Comparison of ENCODE assay signal across 19 cellular contexts in genomic region chr4:95676190-95676589, GRCh38.
"Had no signal": no experiment of that assay in that cellular context is flagged by ENCODE, and none has a peak within 500 bp of the region (broad histone marks: within the 10 kb centered on the region; RNA-seq: fewer than 3 reads in every experiment).

No MANE protein-coding gene starts in this region.

- H3K27ac ChIP-seq: prostate gland, upper lobe of right lung, WERI-Rb-1 had no signal

- H3K9me3 ChIP-seq: prostate gland, upper lobe of right lung had no signal

- ATAC-seq: activated CD4-positive, alpha-beta T cell treated with anti-CD3 and anti-CD28 coated beads for 36 hours; activated CD8-positive, alpha-beta T cell treated with anti-CD3 and anti-CD28 coated beads for 36 hours; esophagus mucosa; natural killer cell treated with Interleukin-12 subunit alpha and Interleukin-12 subunit beta and Interleukin-15 and Interleukin-18, amount 100 ng/mL, for 72 hours; stimulated activated naive CD8-positive, alpha-beta T cell treated with anti-CD3 and anti-CD28 coated beads, Interleukin-15, Interleukin-2, amounts not matched to agents 100 U/mL and 50 U/mL, for 24 hours; upper lobe of right lung had no signal

- H3K36me3 ChIP-seq: prostate gland, upper lobe of right lung, WERI-Rb-1 had no signal

- DNase-seq: activated CD4-positive, alpha-beta T cell treated with anti-CD3 and anti-CD28 coated beads for 36 hours; activated CD8-positive, alpha-beta memory T cell treated with anti-CD3 and anti-CD28 coated beads, Interleukin-2, amount 50 U/mL, for 48 hours; activated CD8-positive, alpha-beta T cell treated with anti-CD3 and anti-CD28 coated beads for 36 hours; activated naive CD4-positive, alpha-beta T cell; dermis blood vessel endothelial cell; endodermal cell; head of caudate nucleus; nucleus accumbens; stimulated activated CD4-positive, alpha-beta T cell treated with anti-CD3 and anti-CD28 coated beads, Interleukin-2, amount 100 ng/mL, for 48 hours; stimulated activated CD8-positive, alpha-beta memory T cell treated with anti-CD3 and anti-CD28 coated beads, Interleukin-4, amount 100 ng/mL, for 48 hours; stimulated activated naive CD8-positive, alpha-beta T cell treated with anti-CD3 and anti-CD28 coated beads, Interleukin-15, Interleukin-2, amounts not matched to agents 100 U/mL and 50 U/mL, for 24 hours; T-helper 9 cell; upper lobe of right lung; WERI-Rb-1 had no signal

- H3K4me3 ChIP-seq: prostate gland, upper lobe of right lung had no signal

- H3K4me1 ChIP-seq: prostate gland, upper lobe of right lung had no signal

- FAIRE-seq: astrocyte, islet of Langerhans had no signal
